ENCODE assay signal across 8 cellular contexts in genomic region chr9:99296375-99296951, GRCh38.
DNase-seq lines count a peak whose midpoint lies in the region; ATAC-seq and TF ChIP-seq lines count a peak whose summit lies in the region.

No MANE protein-coding gene starts in this region.

- H3K27ac ChIP-seq in colonic mucosa (no peak overlapping the region), rectal smooth muscle tissue (ENCODE audit: low read depth, low read length) (no peak overlapping the region), ascending aorta (no peak overlapping the region)

- no peak for TF ChIP-seq CTCF in colonic mucosa (IDR thresholded peaks at IDR 0.05)
- no peak for TF ChIP-seq CTCF in ascending aorta (IDR thresholded peaks at IDR 0.05)

- H3K9ac ChIP-seq in colonic mucosa (ENCODE audit: low read depth in 2 of 2, low read length in 2 of 2) = no peak overlapping the region
- H3K9ac ChIP-seq in rectal smooth muscle tissue (ENCODE audit: low read length) = no peak overlapping the region

- no peaks in the 10 kb centered on the region for H3K36me3 ChIP-seq in colonic mucosa
- H3K36me3 ChIP-seq in rectal smooth muscle tissue (ENCODE audit: control insufficient read depth, insufficient read depth, low read length) = no peaks in the 10 kb centered on the region
- H3K36me3 ChIP-seq in ascending aorta = no peaks in the 10 kb centered on the region

- H3K27me3 ChIP-seq in colonic mucosa = no peaks in the 10 kb centered on the region
- H3K27me3 ChIP-seq in rectal smooth muscle tissue (ENCODE audit: control insufficient read depth, insufficient read depth, low read length) = no peaks in the 10 kb centered on the region
- no peaks in the 10 kb centered on the region for H3K27me3 ChIP-seq in ascending aorta

- H3K4me1 ChIP-seq in colonic mucosa = no peaks in the 10 kb centered on the region
- no peaks in the 10 kb centered on the region for H3K4me1 ChIP-seq in rectal smooth muscle tissue (ENCODE audit: control insufficient read depth, insufficient read depth, low read length)
- no peaks in the 10 kb centered on the region for H3K4me1 ChIP-seq in ascending aorta

- intact Hi-C loops in colonic mucosa (cut with DNase I) = no loop called here
- intact Hi-C loops in ascending aorta (cut with DNase I) = no loop called here

- H3K4me3 ChIP-seq in colonic mucosa = peak overlapping the region; percentile 6
- peak overlapping the region; percentile 43 for H3K4me3 ChIP-seq in rectal smooth muscle tissue (ENCODE audit: low read length)
- peak overlapping the region in 1 of 2 donors; percentile 58 for H3K4me3 ChIP-seq in ascending aorta

- DNase-seq in DMS 273 treated with DMSO at 0.1 percent for 48 hours (lab: John Stamatoyannopoulos, UW) (peak; percentile 90), NCI-H1694 (lab: John Stamatoyannopoulos, UW) (peak; percentile 85), colonic mucosa (no peak), ascending aorta (ENCODE audit: low spot score in 2 of 2) (no peak), SW480 (ENCODE audit: low spot score) (no peak), NCI-H2196 treated with DMSO at 0.1 percent for 48 hours (lab: John Stamatoyannopoulos, UW; ENCODE audit: unreplicated experiment) (no peak)

- no peaks in the 10 kb centered on the region for H3K9me3 ChIP-seq in colonic mucosa
- no peaks in the 10 kb centered on the region for H3K9me3 ChIP-seq in ascending aorta

- no peak for ATAC-seq in GM21737 (IDR thresholded peaks at IDR 0.05; ENCODE audit: unreplicated experiment)

Comparison
In these comparisons a context has a peak if more than half of its experiments do, and no peak if none do; other contexts are left out.
1. DNase-seq: peak in DMS 273 treated with DMSO at 0.1 percent for 48 hours (single experiment) and NCI-H1694 (single experiment); none in colonic mucosa (single experiment), ascending aorta (0 of 2), SW480 (single experiment) and NCI-H2196 treated with DMSO at 0.1 percent for 48 hours (single experiment).